13 cellular contexts compared by ENCODE assay signal in genomic region chr2:168165985-168166901, GRCh38.
DNase-seq lines count a peak whose midpoint lies in the region; ATAC-seq, FAIRE-seq and TF ChIP-seq lines count a peak whose summit lies in the region.
"Had no signal": no experiment of that assay in that cellular context is flagged by ENCODE, and none has a peak within 500 bp of the region (broad histone marks: within the 10 kb centered on the region; RNA-seq: fewer than 3 reads in every experiment).

No MANE protein-coding gene starts in this region.

- peak; percentile 4 for ATAC-seq in activated CD8-positive, alpha-beta T cell treated with anti-CD3 and anti-CD28 coated beads for 36 hours
- no peak for ATAC-seq in activated CD8-positive, alpha-beta T cell treated with anti-CD3 and anti-CD28 coated beads, Interleukin-2, amount 10 ng/mL, durations not matched to agents 7 days and 5 days
- no peak for ATAC-seq in GM21737 (IDR thresholded peaks at IDR 0.05; ENCODE audit: unreplicated experiment)

- peaks cover 63% of the 10 kb centered on the region for H3K4me1 Mint-ChIP-seq in activated CD8-positive, alpha-beta T cell treated with anti-CD3 and anti-CD28 coated beads for 36 hours (ENCODE audit: low read depth)
- H3K4me1 Mint-ChIP-seq in activated CD8-positive, alpha-beta T cell treated with anti-CD3 and anti-CD28 coated beads, Interleukin-2, amount 10 ng/mL, durations not matched to agents 7 days and 5 days (ENCODE audit: low read depth), result peaks cover 25% of the 10 kb centered on the region
- H3K4me1 Mint-ChIP-seq in osteocyte (ENCODE audit: unreplicated experiment), result peaks cover 45% of the 10 kb centered on the region

- H3K36me3 ChIP-seq in bronchial epithelial cell (ENCODE audit: control insufficient read depth, insufficient read depth, low read length), result peaks cover 2% of the 10 kb centered on the region
- H3K36me3 ChIP-seq: neutrophil had no signal

- H3K4me3 Mint-ChIP-seq in activated CD8-positive, alpha-beta T cell treated with anti-CD3 and anti-CD28 coated beads for 36 hours, result no peak overlapping the region
- H3K4me3 Mint-ChIP-seq in activated CD8-positive, alpha-beta T cell treated with anti-CD3 and anti-CD28 coated beads, Interleukin-2, amount 10 ng/mL, durations not matched to agents 7 days and 5 days, result no peak overlapping the region
- no peak overlapping the region for H3K4me3 Mint-ChIP-seq in osteocyte (ENCODE audit: unreplicated experiment)

- H3K27me3 ChIP-seq in bronchial epithelial cell (ENCODE audit: control insufficient read depth, insufficient read depth, low read length), result no peaks in the 10 kb centered on the region
- H3K27me3 ChIP-seq: neutrophil had no signal

- TF ChIP-seq CTCF in activated CD8-positive, alpha-beta T cell treated with anti-CD3 and anti-CD28 coated beads for 36 hours (IDR thresholded peaks at IDR 0.05), result no peak
- TF ChIP-seq CTCF in bronchial epithelial cell (IDR thresholded peaks at IDR 0.05; ENCODE audit: insufficient read depth, low read length, severe bottlenecking) (no peak), osteocyte (IDR thresholded peaks at IDR 0.05) (no peak)

- peak; percentile 72 for FAIRE-seq in bronchial epithelial cell (lab: Jason Lieb, UNC)
- FAIRE-seq: H1 had no signal

- CTCF ChIA-PET in activated CD8-positive, alpha-beta T cell treated with anti-CD3 and anti-CD28 coated beads for 36 hours (lab: Charles Lee), result interaction anchor here (1.0 to 1.3 kb wide), 2 partner anchors 10 to 80 kb away, joined by 3 read pairs; no protein-coding TSS in a partner anchor
- CTCF ChIA-PET in activated CD8-positive, alpha-beta T cell treated with anti-CD3 and anti-CD28 coated beads, Interleukin-2, amount 10 ng/mL, durations not matched to agents 7 days and 5 days (lab: Charles Lee), result no interaction called here

- peaks cover 32% of the 10 kb centered on the region for H3K36me3 Mint-ChIP-seq in activated CD8-positive, alpha-beta T cell treated with anti-CD3 and anti-CD28 coated beads for 36 hours (ENCODE audit: low read depth)
- peaks cover 31% of the 10 kb centered on the region for H3K36me3 Mint-ChIP-seq in activated CD8-positive, alpha-beta T cell treated with anti-CD3 and anti-CD28 coated beads, Interleukin-2, amount 10 ng/mL, durations not matched to agents 7 days and 5 days (ENCODE audit: low read depth)
- peaks cover 29% of the 10 kb centered on the region for H3K36me3 Mint-ChIP-seq in osteocyte (ENCODE audit: unreplicated experiment)

- intact Hi-C loops in activated CD8-positive, alpha-beta T cell treated with anti-CD3 and anti-CD28 coated beads for 36 hours (cut with micrococcal nuclease), result loop anchor here (2.0 to 5.0 kb wide), 3 partner anchors 27 to 81 kb away; partner anchors contain the start of gene STK39

- DNase-seq in activated CD8-positive, alpha-beta T cell treated with anti-CD3 and anti-CD28 coated beads for 36 hours, result no peak
- no peak for DNase-seq in activated CD8-positive, alpha-beta T cell treated with anti-CD3 and anti-CD28 coated beads, Interleukin-2, amount 10 ng/mL, durations not matched to agents 7 days and 5 days
- DNase-seq in MV-4-11 (lab: John Stamatoyannopoulos, UW) (peak; percentile 81), bronchial epithelial cell (ENCODE audit: low read depth) (no peak), osteocyte (ENCODE audit: extremely low spot score, unreplicated experiment) (no peak), hypothalamus (lab: John Stamatoyannopoulos, UW) (no peak), AG08395 (ENCODE audit: low spot score) (no peak)
- DNase-seq: DMS153; effector CD8-positive, alpha-beta T cell; NCI-H1048 had no signal

- no peaks in the 10 kb centered on the region for H3K9me3 Mint-ChIP-seq in activated CD8-positive, alpha-beta T cell treated with anti-CD3 and anti-CD28 coated beads for 36 hours
- H3K9me3 Mint-ChIP-seq in activated CD8-positive, alpha-beta T cell treated with anti-CD3 and anti-CD28 coated beads, Interleukin-2, amount 10 ng/mL, durations not matched to agents 7 days and 5 days (ENCODE audit: insufficient read depth), result no peaks in the 10 kb centered on the region
- no peaks in the 10 kb centered on the region for H3K9me3 Mint-ChIP-seq in osteocyte (ENCODE audit: unreplicated experiment)

- H3K27ac Mint-ChIP-seq in activated CD8-positive, alpha-beta T cell treated with anti-CD3 and anti-CD28 coated beads for 36 hours, result peak overlapping the region; percentile 78
- H3K27ac Mint-ChIP-seq in activated CD8-positive, alpha-beta T cell treated with anti-CD3 and anti-CD28 coated beads, Interleukin-2, amount 10 ng/mL, durations not matched to agents 7 days and 5 days, result no peak overlapping the region
- peak overlapping the region; percentile 71 for H3K27ac Mint-ChIP-seq in osteocyte (ENCODE audit: unreplicated experiment)

- POLR2A ChIA-PET in activated CD8-positive, alpha-beta T cell treated with anti-CD3 and anti-CD28 coated beads for 36 hours (lab: Charles Lee), result interaction anchor here (1.0 kb wide), 1 partner anchor 12 kb away, joined by 3 read pairs; no protein-coding TSS in a partner anchor
- POLR2A ChIA-PET in activated CD8-positive, alpha-beta T cell treated with anti-CD3 and anti-CD28 coated beads, Interleukin-2, amount 10 ng/mL, durations not matched to agents 7 days and 5 days (lab: Charles Lee), result no interaction called here

- H3K27me3 Mint-ChIP-seq in activated CD8-positive, alpha-beta T cell treated with anti-CD3 and anti-CD28 coated beads for 36 hours, result no peaks in the 10 kb centered on the region
- H3K27me3 Mint-ChIP-seq in activated CD8-positive, alpha-beta T cell treated with anti-CD3 and anti-CD28 coated beads, Interleukin-2, amount 10 ng/mL, durations not matched to agents 7 days and 5 days (ENCODE audit: low read depth), result no peaks in the 10 kb centered on the region
- H3K27me3 Mint-ChIP-seq in osteocyte (ENCODE audit: unreplicated experiment), result no peaks in the 10 kb centered on the region

- H3K4me3 ChIP-seq in bronchial epithelial cell (ENCODE audit: low read depth, low read length), result no peak overlapping the region
